37 cellular contexts compared by ENCODE assay signal in genomic region chr1:246396322-246396721, GRCh38.
"Had no signal": no experiment of that assay in that cellular context is flagged by ENCODE, and none has a peak within 500 bp of the region (broad histone marks: within the 10 kb centered on the region; RNA-seq: fewer than 3 reads in every experiment).

No MANE protein-coding gene starts in this region.

- ATAC-seq: activated naive CD4-positive, alpha-beta T cell treated with anti-CD3 and anti-CD28 coated beads, Interleukin-2, amount 50 U/mL, for 72 hours; activated naive CD8-positive, alpha-beta T cell treated with anti-CD3 and anti-CD28 coated beads, Interleukin-2, amount 50 U/mL, for 24 hours; activated T-cell treated with anti-CD3 and anti-CD28 coated beads, Interleukin-2, amount 50 U/mL, for 4 hours; activated T-cell treated with anti-CD3 and anti-CD28 coated beads, Interleukin-2, amount 50 U/mL, for 72 hours; activated T-helper 17 cell treated with anti-CD3 and anti-CD28 coated beads, Interleukin-2, amount 50 U/mL, for 72 hours; body of pancreas had no signal

- H3K36me3 ChIP-seq: adrenal gland, ascending aorta, brain microvascular endothelial cell, breast epithelium, cardiac muscle cell had no signal

- H3K4me3 Mint-ChIP-seq: activated naive CD4-positive, alpha-beta T cell treated with anti-CD3 and anti-CD28 coated beads, Interleukin-2, amount 10 ng/mL, durations not matched to agents 7 days and 5 days; activated naive CD4-positive, alpha-beta T cell treated with anti-CD3 and anti-CD28 coated beads, Interleukin-2, amount 50 U/mL, for 24 hours; activated naive CD8-positive, alpha-beta T cell; activated naive CD8-positive, alpha-beta T cell treated with anti-CD3 and anti-CD28 coated beads for 36 hours; activated naive CD8-positive, alpha-beta T cell treated with anti-CD3 and anti-CD28 coated beads, Interleukin-2, amount 10 ng/mL, durations not matched to agents 7 days and 5 days; activated naive CD8-positive, alpha-beta T cell treated with anti-CD3 and anti-CD28 coated beads, Interleukin-2, amount 50 U/mL, for 24 hours; activated T-cell treated with anti-CD3 and anti-CD28 coated beads, Interleukin-2, amount 50 U/mL, for 24 hours; activated T-cell treated with anti-CD3 and anti-CD28 coated beads, Interleukin-2, amount 50 U/mL, for 4 hours; activated T-cell treated with anti-CD3 and anti-CD28 coated beads, Interleukin-2, amount 50 U/mL, for 72 hours; activated T-helper 1 cell treated with anti-CD3 and anti-CD28 coated beads, Interleukin-12 subunit alpha, Interleukin-12 subunit beta, Interleukin-2, Interleukin-4 antibody, amounts not matched to agents 30 ng/mL and 10 ng/mL and 1 ng/mL, durations not matched to agents 14 hours and 24 hours and 36 hours; activated T-helper 17 cell treated with anti-CD3 and anti-CD28 coated beads, Interleukin-2, amount 50 U/mL, for 72 hours; brain; central memory CD8-positive, alpha-beta T cell had no signal

- H3K27me3 ChIP-seq: adrenal gland, ascending aorta, body of pancreas, brain microvascular endothelial cell, breast epithelium, cardiac muscle cell had no signal

- H3K4me1 Mint-ChIP-seq: activated naive CD4-positive, alpha-beta T cell treated with anti-CD3 and anti-CD28 coated beads, Interleukin-2, amount 10 ng/mL, durations not matched to agents 7 days and 5 days; activated naive CD4-positive, alpha-beta T cell treated with anti-CD3 and anti-CD28 coated beads, Interleukin-2, amount 50 U/mL, for 24 hours; activated naive CD8-positive, alpha-beta T cell treated with anti-CD3 and anti-CD28 coated beads, Interleukin-2, amount 10 ng/mL, durations not matched to agents 7 days and 5 days; activated naive CD8-positive, alpha-beta T cell treated with anti-CD3 and anti-CD28 coated beads, Interleukin-2, amount 50 U/mL, for 24 hours had no signal

- H3K27me3 Mint-ChIP-seq: activated naive CD4-positive, alpha-beta T cell treated with anti-CD3 and anti-CD28 coated beads, Interleukin-2, amount 10 ng/mL, durations not matched to agents 7 days and 5 days; activated naive CD4-positive, alpha-beta T cell treated with anti-CD3 and anti-CD28 coated beads, Interleukin-2, amount 50 U/mL, for 24 hours; activated naive CD8-positive, alpha-beta T cell; activated naive CD8-positive, alpha-beta T cell treated with anti-CD3 and anti-CD28 coated beads for 36 hours; activated naive CD8-positive, alpha-beta T cell treated with anti-CD3 and anti-CD28 coated beads, Interleukin-2, amount 10 ng/mL, durations not matched to agents 7 days and 5 days; activated naive CD8-positive, alpha-beta T cell treated with anti-CD3 and anti-CD28 coated beads, Interleukin-2, amount 50 U/mL, for 24 hours; activated T-cell treated with anti-CD3 and anti-CD28 coated beads, Interleukin-2, amount 50 U/mL, for 24 hours; activated T-helper 17 cell treated with anti-CD3 and anti-CD28 coated beads, Interleukin-2, amount 50 U/mL, for 72 hours; central memory CD8-positive, alpha-beta T cell had no signal

- H3K36me3 Mint-ChIP-seq: activated naive CD4-positive, alpha-beta T cell treated with anti-CD3 and anti-CD28 coated beads, Interleukin-2, amount 10 ng/mL, durations not matched to agents 7 days and 5 days had no signal

- DNase-seq: activated effector memory CD4-positive, alpha-beta T cell treated with anti-CD3 and anti-CD28 coated beads, Interleukin-2, amount 50 U/mL, for 16 hours; activated effector memory CD4-positive, alpha-beta T cell treated with Interleukin-2 at 50 U/mL for 16 hours; activated gamma-delta T cell; activated gamma-delta T cell treated with Interleukin-2 at 50 U/mL for 16 hours; activated naive CD4-positive, alpha-beta T cell; activated naive CD4-positive, alpha-beta T cell treated with anti-CD3 and anti-CD28 coated beads, Interleukin-2, amount 10 ng/mL, durations not matched to agents 7 days and 5 days; activated naive CD4-positive, alpha-beta T cell treated with anti-CD3 and anti-CD28 coated beads, Interleukin-2, amount 50 U/mL, for 16 hours; activated naive CD4-positive, alpha-beta T cell treated with Interleukin-2 at 50 U/mL for 16 hours; activated naive CD8-positive, alpha-beta T cell treated with anti-CD3 and anti-CD28 coated beads for 36 hours; activated naive CD8-positive, alpha-beta T cell treated with anti-CD3 and anti-CD28 coated beads, Interleukin-2, amount 10 ng/mL, durations not matched to agents 7 days and 5 days; activated naive CD8-positive, alpha-beta T cell treated with anti-CD3 and anti-CD28 coated beads, Interleukin-2, amount 50 U/mL, for 24 hours; activated T-cell treated with anti-CD3 and anti-CD28 coated beads, Interleukin-2, amount 50 U/mL, for 1 hour; activated T-cell treated with anti-CD3 and anti-CD28 coated beads, Interleukin-2, amount 50 U/mL, for 24 hours; activated T-cell treated with anti-CD3 and anti-CD28 coated beads, Interleukin-2, amount 50 U/mL, for 4 hours; activated T-cell treated with anti-CD3 and anti-CD28 coated beads, Interleukin-2, amount 50 U/mL, for 48 hours; activated T-cell treated with anti-CD3 and anti-CD28 coated beads, Interleukin-2, amount 50 U/mL, for 72 hours; adrenal gland; amniotic stem cell; amygdala; anterior cingulate cortex; aorta; body of pancreas; brain microvascular endothelial cell; central memory CD4-positive, alpha-beta T cell; cerebellar nuclear complex had no signal

- H3K4me3 ChIP-seq: adrenal gland, ascending aorta, body of pancreas, breast epithelium, cardiac muscle cell had no signal

- FAIRE-seq: bronchial epithelial cell had no signal

- H3K9me3 ChIP-seq: adrenal gland, body of pancreas had no signal

- H3K27ac Mint-ChIP-seq: activated naive CD4-positive, alpha-beta T cell treated with anti-CD3 and anti-CD28 coated beads, Interleukin-2, amount 10 ng/mL, durations not matched to agents 7 days and 5 days; activated naive CD4-positive, alpha-beta T cell treated with anti-CD3 and anti-CD28 coated beads, Interleukin-2, amount 50 U/mL, for 24 hours; activated naive CD8-positive, alpha-beta T cell treated with anti-CD3 and anti-CD28 coated beads for 36 hours; activated naive CD8-positive, alpha-beta T cell treated with anti-CD3 and anti-CD28 coated beads, Interleukin-2, amount 10 ng/mL, durations not matched to agents 7 days and 5 days; activated naive CD8-positive, alpha-beta T cell treated with anti-CD3 and anti-CD28 coated beads, Interleukin-2, amount 50 U/mL, for 24 hours; activated T-cell treated with anti-CD3 and anti-CD28 coated beads, Interleukin-2, amount 50 U/mL, for 24 hours; activated T-cell treated with anti-CD3 and anti-CD28 coated beads, Interleukin-2, amount 50 U/mL, for 72 hours; activated T-helper 1 cell treated with anti-CD3 and anti-CD28 coated beads, Interleukin-12 subunit alpha, Interleukin-12 subunit beta, Interleukin-2, Interleukin-4 antibody, amounts not matched to agents 30 ng/mL and 10 ng/mL and 1 ng/mL, durations not matched to agents 14 hours and 24 hours and 36 hours; activated T-helper 17 cell treated with anti-CD3 and anti-CD28 coated beads, Interleukin-2, amount 50 U/mL, for 72 hours; activated T-helper 2 cell treated with anti-CD3 and anti-CD28 coated beads, Interferon-gamma antibody, Interleukin-2, Interleukin-4, amounts not matched to agents 10 μg/mL and 5 μg/mL and 100 μg/mL, durations not matched to agents 14 hours and 24 hours and 36 hours; brain had no signal

- H3K4me1 ChIP-seq: ascending aorta, body of pancreas, breast epithelium had no signal

- H3K27ac ChIP-seq: adrenal gland, ascending aorta, body of pancreas, brain microvascular endothelial cell, breast epithelium, cardiac muscle cell had no signal
